ENCODE assay signal across 1 cellular context in genomic region chr12:81207173-81207572, GRCh38.
TF ChIP-seq lines count a peak whose summit lies in the region.

No MANE protein-coding gene starts in this region.

TF ChIP-seq in GM23338, 12 proteins besides CTCF, POLR2A, EP300 and RAD21 (continued from another document):
- TF ChIP-seq REST (IDR thresholded peaks at IDR 0.05; ENCODE audit: unreplicated experiment) (no peak), CREB1 (CRISPR knock-in tag; IDR thresholded peaks at IDR 0.05; ENCODE audit: low read depth) (no peak), JUNB (IDR thresholded peaks at IDR 0.05; ENCODE audit: unreplicated experiment) (no peak), POLR2AphosphoS5 (IDR thresholded peaks at IDR 0.05; ENCODE audit: low read depth) (no peak), ETS1 (IDR thresholded peaks at IDR 0.05) (no peak), STAT1 (IDR thresholded peaks at IDR 0.05; ENCODE audit: unreplicated experiment) (no peak), NANOG (IDR thresholded peaks at IDR 0.05; ENCODE audit: borderline replicate concordance) (no peak; the same call in 1 of the 2 replicates), EZH2phosphoT487 (IDR thresholded peaks at IDR 0.05; ENCODE audit: unreplicated experiment) (no peak), EZH2 (IDR thresholded peaks at IDR 0.05; ENCODE audit: low read depth, unreplicated experiment) (no peak)
